In the genomic region with DNA sequence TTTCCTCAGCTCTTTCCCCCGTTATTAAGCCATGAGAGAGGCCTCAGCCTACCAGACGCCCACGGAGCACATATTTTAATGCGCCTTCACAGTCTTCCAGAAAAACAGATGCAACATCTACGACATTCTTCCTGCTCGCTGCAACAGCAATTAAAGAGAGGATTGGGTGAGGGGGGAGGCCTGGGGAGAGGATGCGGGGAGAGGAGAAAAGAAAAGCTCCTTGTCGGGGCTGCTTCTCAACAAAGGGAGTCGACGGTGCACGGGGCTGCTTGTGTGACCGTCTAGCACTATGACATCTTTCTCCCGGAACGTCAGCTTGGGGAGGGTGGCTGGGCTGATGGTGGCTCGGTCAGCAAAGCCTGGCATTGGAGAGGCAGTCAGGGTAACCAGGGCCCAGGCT, we compare ENCODE assay signal across 12 cellular contexts. TPM values are rescaled to one million over a fixed set of nuclear protein-coding genes. Genes with fewer than 3 reads are reported as not detected.
DNase-seq lines count a peak whose midpoint lies in the region; ATAC-seq and TF ChIP-seq lines count a peak whose summit lies in the region.
"Had no signal": no experiment of that assay in that cellular context is flagged by ENCODE, and none has a peak within 500 bp of the region (broad histone marks: within the 10 kb centered on the region; RNA-seq: fewer than 3 reads in every experiment).

No MANE protein-coding gene starts in this region.

- no peaks in the 10 kb centered on the region for H4K20me1 ChIP-seq in IMR-90 (ENCODE audit: insufficient read depth, low read length)

- CTCF ChIA-PET in IMR-90 (lab: Yijun Ruan, JAX), result no interaction called here

- intact Hi-C loops in IMR-90 (cut with micrococcal nuclease), result no loop called here

- H3K4me1 ChIP-seq in IMR-90 (ENCODE audit: control insufficient read depth, insufficient read depth, low read length) (peaks cover 5% of the 10 kb centered on the region; the same call in 1 of the 2 replicates), esophagus (ENCODE audit: control insufficient read depth in 2 of 2, insufficient read depth in 2 of 2, low read length in 1 of 2) (no peaks in the 10 kb centered on the region), stomach smooth muscle (ENCODE audit: control insufficient read depth, insufficient read depth, low read length) (peaks cover 15% of the 10 kb centered on the region)

- H2BK15ac ChIP-seq in IMR-90 (ENCODE audit: low read depth, low read length), result no peak overlapping the region; the same call in 2 of the 3 replicates

- H3K23ac ChIP-seq in IMR-90 (ENCODE audit: low read depth, low read length), result no peak overlapping the region

- no peak overlapping the region for H2AK9ac ChIP-seq in IMR-90 (replicated peaks; ENCODE audit: low read depth, low read length, poor library complexity)

- no peaks in the 10 kb centered on the region for H3K9me1 ChIP-seq in IMR-90 (ENCODE audit: insufficient read depth, low read length)

- H2AK5ac ChIP-seq in IMR-90 (ENCODE audit: low read depth, low read length), result no peak overlapping the region

- H3K4me2 ChIP-seq in IMR-90 (ENCODE audit: low read depth, low read length), result no peak overlapping the region; the same call in 1 of the 2 replicates

- H3K14ac ChIP-seq in IMR-90 (replicated peaks; ENCODE audit: low read depth, low read length), result no peak overlapping the region

- H3K79me1 ChIP-seq in IMR-90 (ENCODE audit: low read depth in 1 of 2, low read length in 2 of 2), result no peaks in the 10 kb centered on the region

- H3K27ac ChIP-seq in IMR-90 (ENCODE audit: insufficient read depth, low read length) (peak overlapping the region; percentile 17; the same call in 1 of the 2 replicates), esophagus (ENCODE audit: low read depth in 2 of 2, low read length in 1 of 2) (peak overlapping the region; percentile 34 to 77), stomach smooth muscle (ENCODE audit: low read length) (peak overlapping the region; percentile 46)

- H4K8ac ChIP-seq in IMR-90 (ENCODE audit: low read depth in 2 of 2, low read length in 2 of 2), result peak overlapping the region; percentile 69 to 73; a peak in 2 of 4 replicates

- H2BK5ac ChIP-seq in IMR-90 (ENCODE audit: low read depth, low read length, poor library complexity, severe bottlenecking), result peak overlapping the region; percentile 18

- in situ Hi-C loops in IMR-90 (cut with MboI; ENCODE audit: low sequenced_read_pairs), result no loop called here

- H3K36me3 ChIP-seq in IMR-90 (ENCODE audit: control insufficient read depth, insufficient read depth, low read length), result no peaks in the 10 kb centered on the region
- H3K36me3 ChIP-seq in esophagus (ENCODE audit: control insufficient read depth in 2 of 2, insufficient read depth in 2 of 2, low read length in 1 of 2), result no peaks in the 10 kb centered on the region
- H3K36me3 ChIP-seq in stomach smooth muscle (ENCODE audit: control insufficient read depth in 2 of 2, insufficient read depth in 2 of 2, low read length in 2 of 2), result no peaks in the 10 kb centered on the region

- H3K18ac ChIP-seq in IMR-90 (ENCODE audit: low read depth, low read length), result peak overlapping the region; percentile 17; the same call in 1 of the 2 replicates

- H3K4ac ChIP-seq in IMR-90 (ENCODE audit: low read depth, low read length), result no peak overlapping the region

- H2BK20ac ChIP-seq in IMR-90 (ENCODE audit: low read depth, low read length), result peak overlapping the region; percentile 39; the same call in 1 of the 2 replicates

- H3K9ac ChIP-seq in IMR-90 (ENCODE audit: low read depth, low read length) (0 out of 2 replicates have a peak overlapping the region, but pooled peaks have one; percentile 1), stomach smooth muscle (ENCODE audit: low read length in 2 of 2) (peak overlapping the region; percentile 36 to 42)

- H4K91ac ChIP-seq in IMR-90 (ENCODE audit: insufficient read depth, low read depth, low read length), result peak overlapping the region; percentile 9; the same call in 1 of the 2 replicates

- no peak overlapping the region for H3K56ac ChIP-seq in IMR-90 (ENCODE audit: extremely low read depth, insufficient read depth, low read length)

- no TSS peak for BruUV-seq in IMR-90 (replicated peaks; lab: Mats Ljungman, UMichigan)

- POLR2A ChIA-PET in IMR-90 (lab: Charles Lee; ENCODE audit: unreplicated experiment), result no interaction called here

- peak overlapping the region; percentile 17; the same call in 1 of the 2 replicates for H4K5ac ChIP-seq in IMR-90 (ENCODE audit: low read depth, low read length)

- TF ChIP-seq CTCF in IMR-90 (conservative IDR thresholded peaks at IDR 0.05; ENCODE audit: low read depth, low read length), result no peak

- no peak for TF ChIP-seq RAD21 in IMR-90 (IDR thresholded peaks at IDR 0.05; ENCODE audit: low read length)

- peak overlapping the region; percentile 26 for H2AFZ ChIP-seq in IMR-90 (replicated peaks; ENCODE audit: low read length, poor library complexity)

- dilution Hi-C loops in IMR-90 (cut with HindIII; ENCODE audit: low sequenced_read_pairs, unreplicated experiment), result no loop called here

- 28% methylated on average over 8 of the region's 15 CpGs; no CpG with 5 or more reads in 1 of the 2 experiments for WGBS in IMR-90 (ENCODE audit: extremely low coverage in 2 of 2, insufficient read length in 1 of 2), 2 experiments
- WGBS in esophagus, 2 donors, result 59% methylated on average over 15 of the region's 15 CpGs

- no peak for TF ChIP-seq POLR2A in IMR-90 (IDR thresholded peaks at IDR 0.05; ENCODE audit: low read depth, low read length)

- peak; percentile 79 for ATAC-seq in IMR-90 (ENCODE audit: low read depth)
- ATAC-seq in SK-N-SH treated with all-trans-retinoic acid at 6 μM for 48 hours, result no peak
- ATAC-seq in HG03469 (IDR thresholded peaks at IDR 0.05; ENCODE audit: unreplicated experiment), result no peak
- ATAC-seq in stimulated activated naive CD8-positive, alpha-beta T cell treated with anti-CD3 and anti-CD28 coated beads, Interleukin-15, Interleukin-2, amounts not matched to agents 100 U/mL and 50 U/mL, for 24 hours, result no peak
- no peak for ATAC-seq in HG02852 (IDR thresholded peaks at IDR 0.05; ENCODE audit: unreplicated experiment)
- ATAC-seq: GM12878, K562 had no signal

- H2BK120ac ChIP-seq in IMR-90 (ENCODE audit: low read depth, low read length), result peak overlapping the region; percentile 74

- H3K4me3 ChIP-seq in IMR-90 (ENCODE audit: insufficient read depth, low read depth, low read length), result no peak overlapping the region
- H3K4me3 ChIP-seq in esophagus (ENCODE audit: low read depth in 1 of 2, low read length in 2 of 2), result no peak overlapping the region
- no peak overlapping the region for H3K4me3 ChIP-seq in stomach smooth muscle (ENCODE audit: low read length in 2 of 2)
- H3K4me3 ChIP-seq: GM12878, K562 had no signal

- H3K27me3 ChIP-seq in IMR-90 (ENCODE audit: control insufficient read depth, insufficient read depth, low read length), result peaks cover 11% of the 10 kb centered on the region
- H3K27me3 ChIP-seq in esophagus (ENCODE audit: control insufficient read depth in 1 of 2, insufficient read depth in 2 of 2, low read length in 2 of 2), result no peaks in the 10 kb centered on the region
- no peaks in the 10 kb centered on the region for H3K27me3 ChIP-seq in stomach smooth muscle (ENCODE audit: control insufficient read depth in 1 of 2, insufficient read depth in 2 of 2, low read length in 2 of 2)

- DNase-seq in IMR-90 (peak; percentile 51), mesenteric fat pad (ENCODE audit: low spot score) (peak; percentile 85)
- no peak for DNase-seq in stimulated activated naive CD8-positive, alpha-beta T cell treated with anti-CD3 and anti-CD28 coated beads, Interleukin-15, Interleukin-2, amounts not matched to agents 100 U/mL and 50 U/mL, for 24 hours
- DNase-seq: kidney glomerular epithelial cell, SIG-M5 had no signal

- H3K9me3 ChIP-seq in IMR-90 (ENCODE audit: control insufficient read depth, insufficient read depth, low read length), result 0 out of 2 replicates have a peak, but pooled peaks cover 2% of the 10 kb centered on the region
- no peaks in the 10 kb centered on the region for H3K9me3 ChIP-seq in esophagus (ENCODE audit: control insufficient read depth in 2 of 2, insufficient read depth in 1 of 2, low read depth in 1 of 2, low read length in 1 of 2)
- H3K9me3 ChIP-seq in stomach smooth muscle (ENCODE audit: control insufficient read depth in 2 of 2, low read length in 2 of 2), result peaks cover 5 to 6% of the 10 kb centered on the region in 2 donors

TF ChIP-seq in IMR-90, 13 proteins besides CTCF, POLR2A, EP300 and RAD21:
- no peak for TF ChIP-seq BHLHE40 (IDR thresholded peaks at IDR 0.05; ENCODE audit: low read depth, low read length)
- TF ChIP-seq, protein P1, sequence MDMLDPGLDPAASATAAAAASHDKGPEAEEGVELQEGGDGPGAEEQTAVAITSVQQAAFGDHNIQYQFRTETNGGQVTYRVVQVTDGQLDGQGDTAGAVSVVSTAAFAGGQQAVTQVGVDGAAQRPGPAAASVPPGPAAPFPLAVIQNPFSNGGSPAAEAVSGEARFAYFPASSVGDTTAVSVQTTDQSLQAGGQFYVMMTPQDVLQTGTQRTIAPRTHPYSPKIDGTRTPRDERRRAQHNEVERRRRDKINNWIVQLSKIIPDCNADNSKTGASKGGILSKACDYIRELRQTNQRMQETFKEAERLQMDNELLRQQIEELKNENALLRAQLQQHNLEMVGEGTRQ (IDR thresholded peaks at IDR 0.05; ENCODE audit: low read depth, low read length), result no peak
- TF ChIP-seq RFX5 (IDR thresholded peaks at IDR 0.05; ENCODE audit: low read depth, low read length), result no peak

TF ChIP-seq in SK-N-SH treated with all-trans-retinoic acid at 6 μM for 48 hours, 23 proteins besides CTCF, POLR2A, EP300 and RAD21 (continues in another document):
- TF ChIP-seq ZC3H10 (CRISPR knock-in tag; IDR thresholded peaks at IDR 0.05), result no peak
- no peak for TF ChIP-seq ZFP3 (CRISPR knock-in tag; IDR thresholded peaks at IDR 0.05)
- TF ChIP-seq ZNF565 (CRISPR knock-in tag; conservative IDR thresholded peaks at IDR 0.05; ENCODE audit: low read depth), result no peak
- no peak for TF ChIP-seq ISL1 (CRISPR knock-in tag; IDR thresholded peaks at IDR 0.05)

RNA-seq across cellular contexts. Expression of gene NEURL1B, which starts 37.6 kb away (rescaled TPM):
- total RNA-seq in IMR-90 (2012; rRNA removed) (1.8 and 1.9 TPM in 2 replicates), mesenteric fat pad (35.8 TPM)
- polyA plus RNA-seq in IMR-90 (2012; rRNA removed) (2.6 and 2.8 TPM in 2 replicates), esophagus (1 to 10 TPM; 6.9 to 8.6 TPM)
- 1.6 and 1.9 TPM in 2 replicates for polyA plus RNA-seq in IMR-90 (2012; cell fraction: cytosol; rRNA removed)
- polyA plus RNA-seq in IMR-90 (2012; cell fraction: nucleus; rRNA removed; ENCODE audit: low replicate concordance), result 3.9 and 5.7 TPM in 2 replicates
- polyA plus RNA-seq: K562 had no signal

Comparison
In these comparisons a context has a peak if more than half of its experiments do, and no peak if none do; other contexts are left out.
1. RNA of gene NEURL1B, which starts 37.6 kb away (total RNA-seq): 35.8 TPM in mesenteric fat pad (single experiment); 1.8 to 1.9 TPM in IMR-90; every median in the first group is over 10 times any median in the second.
2. Peak in every context shown above with its lines, with median percentiles within 50 percentile points of each other: H3K27ac ChIP-seq.